Comparison of ENCODE assay signal across 29 cellular contexts in the genomic region with DNA sequence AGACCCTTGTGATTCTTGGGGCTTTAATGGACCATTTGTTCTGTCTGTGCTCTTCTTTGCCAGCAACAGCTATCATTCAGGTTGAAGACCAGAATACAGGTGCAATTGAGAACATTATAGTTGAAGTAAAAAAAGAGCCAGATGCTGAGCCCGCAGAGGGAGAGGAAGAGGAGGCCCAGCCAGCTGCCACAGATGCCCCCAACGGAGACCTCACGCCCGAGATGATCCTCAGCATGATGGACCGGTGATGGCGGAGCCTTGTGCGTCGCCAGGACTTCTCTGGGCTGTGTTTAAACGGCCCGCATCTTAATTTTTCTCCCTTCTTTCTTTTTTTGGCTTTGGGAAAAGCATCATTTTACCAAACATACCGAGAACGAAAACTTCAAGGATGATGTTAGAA.
"Had no signal": no experiment of that assay in that cellular context is flagged by ENCODE, and none has a peak within 500 bp of the region (broad histone marks: within the 10 kb centered on the region; RNA-seq: fewer than 3 reads in every experiment).

No MANE protein-coding gene starts in this region.

- H3K4me3 ChIP-seq: coronary artery, esophagus squamous epithelium, gastroesophageal sphincter, heart left ventricle, hepatocyte, lower lobe of right lung, mucosa of descending colon had no signal

- H3K27me3 Mint-ChIP-seq: effector memory CD8-positive, alpha-beta T cell had no signal

- H3K4me3 Mint-ChIP-seq: effector memory CD8-positive, alpha-beta T cell; endodermal cell; immature natural killer cell; mesothelial cell of epicardium had no signal

- H3K4me1 Mint-ChIP-seq: endodermal cell, immature natural killer cell had no signal

- H3K9me3 Mint-ChIP-seq: effector memory CD8-positive, alpha-beta T cell; endodermal cell; immature natural killer cell; mesothelial cell of epicardium had no signal

- H3K27me3 ChIP-seq: esophagus squamous epithelium, gastroesophageal sphincter, heart left ventricle, hepatocyte had no signal

- ATAC-seq: effector memory CD8-positive, alpha-beta T cell; esophagus mucosa; gastroesophageal sphincter; heart left ventricle; left colon; left lobe of liver; left ventricle myocardium superior; lower lobe of right lung; mucosa of descending colon had no signal

- H3K9me3 ChIP-seq: esophagus squamous epithelium, gastroesophageal sphincter, heart left ventricle, lower lobe of right lung, mucosa of descending colon had no signal

- DNase-seq: cerebellar nuclear complex; dermis blood vessel endothelial cell; effector CD8-positive, alpha-beta T cell; effector memory CD8-positive, alpha-beta T cell; endodermal cell; erythroblast; esophagus squamous epithelium; foreskin fibroblast; foreskin melanocyte; heart left ventricle; hypothalamus; immature natural killer cell; islet precursor cell; kidney; kidney glomerular epithelial cell; left colon; left ventricle myocardium superior; lower lobe of right lung; mesenchymal stem cell; mucosa of descending colon had no signal

- H3K27ac ChIP-seq: coronary artery, epithelial cell of prostate, esophagus squamous epithelium, gastroesophageal sphincter, heart left ventricle, hepatocyte, lower lobe of right lung had no signal

- H3K27ac Mint-ChIP-seq: effector memory CD8-positive, alpha-beta T cell; endodermal cell; mesothelial cell of epicardium had no signal

- FAIRE-seq: colon, endometrium, kidney had no signal
